ENCODE assay signal across 21 cellular contexts in the genomic region with DNA sequence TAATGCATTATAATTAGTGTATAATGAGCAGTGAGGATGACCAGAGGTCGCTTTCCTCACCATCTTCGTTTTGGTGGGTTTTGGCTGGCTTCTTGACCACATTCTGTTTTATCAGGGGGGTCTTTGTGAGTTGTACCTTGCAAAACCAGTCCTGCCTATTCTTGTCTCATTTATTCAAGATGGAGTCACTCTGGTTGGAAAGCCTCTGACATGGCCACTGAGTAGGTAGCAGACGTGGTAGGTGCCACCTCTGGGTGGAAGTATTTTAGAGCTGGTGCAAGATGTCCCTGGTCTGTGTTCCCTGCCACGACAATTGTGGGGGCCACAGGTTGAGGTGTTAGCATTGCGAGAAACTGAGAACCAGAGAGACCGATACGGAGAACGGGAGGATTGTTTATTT.
A peak's percentile ranks its signal among the peaks of the same experiment; 100 is the strongest.
DNase-seq lines count a peak whose midpoint lies in the region; ATAC-seq, FAIRE-seq and TF ChIP-seq lines count a peak whose summit lies in the region.
"Had no signal": no experiment of that assay in that cellular context is flagged by ENCODE, and none has a peak within 500 bp of the region (broad histone marks: within the 10 kb centered on the region; RNA-seq: fewer than 3 reads in every experiment).

No MANE protein-coding gene starts in this region.

- H3K27me3 ChIP-seq in ACC112 (ENCODE audit: insufficient read depth, low read length) (no peaks in the 10 kb centered on the region), IMR-90 (ENCODE audit: control insufficient read depth, insufficient read depth, low read length) (no peaks in the 10 kb centered on the region), bronchial epithelial cell (ENCODE audit: control insufficient read depth, insufficient read depth, low read length) (no peaks in the 10 kb centered on the region), mesenchymal stem cell (ENCODE audit: control insufficient read depth in 1 of 2, insufficient read depth in 1 of 2, low read length in 2 of 2) (no peaks in the 10 kb centered on the region), right atrium auricular region (no peaks in the 10 kb centered on the region)
- H3K27me3 ChIP-seq: MG63 had no signal

- intact Hi-C loops in IMR-90 (cut with micrococcal nuclease): no loop called here
- intact Hi-C loops in left colon (cut with DNase I, micrococcal nuclease): no loop called here

- no peak overlapping the region for H3K4ac ChIP-seq in IMR-90 (ENCODE audit: low read depth, low read length)
- H3K4ac ChIP-seq in mesenchymal stem cell (ENCODE audit: low read depth in 1 of 2, low read length in 2 of 2): peak overlapping the region in 1 of 2 experiments; percentile 24

- H3K23ac ChIP-seq in IMR-90 (ENCODE audit: low read depth, low read length): no peak overlapping the region
- no peak overlapping the region for H3K23ac ChIP-seq in mesenchymal stem cell (ENCODE audit: low read length in 2 of 2)

- no peak overlapping the region for H2AK9ac ChIP-seq in IMR-90 (replicated peaks; ENCODE audit: low read depth, low read length, poor library complexity)

- no peaks in the 10 kb centered on the region; the same call in 1 of the 2 replicates for H3K9me1 ChIP-seq in IMR-90 (ENCODE audit: insufficient read depth, low read length)

- peak; percentile 32 for FAIRE-seq in bronchial epithelial cell (lab: Jason Lieb, UNC)

- H3K27ac ChIP-seq in ACC112 (ENCODE audit: low read depth, low read length) (peak overlapping the region; percentile 68), IMR-90 (ENCODE audit: insufficient read depth, low read length) (no peak overlapping the region), mesenchymal stem cell (ENCODE audit: low read length, poor library complexity, severe bottlenecking) (peak overlapping the region; percentile 92), right atrium auricular region (no peak overlapping the region)
- H3K27ac ChIP-seq: HL-60, SK-N-MC had no signal

- CTCF ChIA-PET in IMR-90 (lab: Yijun Ruan, JAX): no interaction called here

- POLR2A ChIA-PET in IMR-90 (lab: Charles Lee; ENCODE audit: unreplicated experiment): no interaction called here

- H3K4me3 ChIP-seq in ACC112 (ENCODE audit: low read depth, low read length) (no peak overlapping the region), IMR-90 (ENCODE audit: insufficient read depth, low read depth, low read length) (no peak overlapping the region), bronchial epithelial cell (ENCODE audit: low read depth, low read length) (no peak overlapping the region), mesenchymal stem cell (ENCODE audit: insufficient read depth in 1 of 2, low read depth in 1 of 2, low read length in 2 of 2) (no peak overlapping the region), right atrium auricular region (no peak overlapping the region)
- H3K4me3 ChIP-seq: HAP-1, MG63, SK-N-MC had no signal

- H2AFZ ChIP-seq in ACC112 (ENCODE audit: low read length, unreplicated experiment): no peak overlapping the region
- no peak overlapping the region for H2AFZ ChIP-seq in IMR-90 (replicated peaks; ENCODE audit: low read length, poor library complexity)
- H2AFZ ChIP-seq in mesenchymal stem cell (ENCODE audit: low read depth, low read length): no peak overlapping the region

- no peak overlapping the region for H2BK20ac ChIP-seq in IMR-90 (ENCODE audit: low read depth, low read length)

- ATAC-seq in IMR-90 (ENCODE audit: low read depth) (no peak), left colon (no peak)
- ATAC-seq in stimulated activated naive B cell treated with anti-CD40 and anti-IgM and Interleukin-4, amounts not matched to agents 10 μg/mL and 1 μg/mL and 100 μg/mL, for 72 hours (replicated peaks): no peak
- ATAC-seq: Panc1, Right ventricle myocardium inferior had no signal

- H3K9ac ChIP-seq in IMR-90 (ENCODE audit: low read depth, low read length) (no peak overlapping the region), mesenchymal stem cell (ENCODE audit: low read length) (peak overlapping the region; percentile 12)

- H3K4me3 Mint-ChIP-seq in stimulated activated naive B cell treated with anti-CD40 and anti-IgM and Interleukin-4, amounts not matched to agents 10 μg/mL and 1 μg/mL and 100 μg/mL, for 72 hours: no peak overlapping the region
- H3K4me3 Mint-ChIP-seq: CD14-positive monocyte had no signal

- H3K9me3 ChIP-seq in IMR-90 (ENCODE audit: control insufficient read depth, insufficient read depth, low read length) (no peaks in the 10 kb centered on the region), mesenchymal stem cell (ENCODE audit: control insufficient read depth, low read length) (peaks cover 8% of the 10 kb centered on the region), right atrium auricular region (no peaks in the 10 kb centered on the region)
- H3K9me3 ChIP-seq: MG63 had no signal

- H2AK5ac ChIP-seq in IMR-90 (ENCODE audit: low read depth, low read length): 0 out of 2 replicates have a peak overlapping the region, but pooled peaks have one; percentile 0
- H2AK5ac ChIP-seq in mesenchymal stem cell (ENCODE audit: low read length, severe bottlenecking): peak overlapping the region; percentile 90

- H3K27me3 Mint-ChIP-seq in stimulated activated naive B cell treated with anti-CD40 and anti-IgM and Interleukin-4, amounts not matched to agents 10 μg/mL and 1 μg/mL and 100 μg/mL, for 72 hours: peaks cover 12 to 13% of the 10 kb centered on the region in 2 donors

- H3K14ac ChIP-seq in IMR-90 (replicated peaks; ENCODE audit: low read depth, low read length): no peak overlapping the region
- no peak overlapping the region for H3K14ac ChIP-seq in mesenchymal stem cell (ENCODE audit: low read length in 2 of 2)

- H3K79me2 ChIP-seq in ACC112 (ENCODE audit: control insufficient read depth, insufficient read depth, low read length, unreplicated experiment): no peaks in the 10 kb centered on the region

- H3K79me1 ChIP-seq in IMR-90 (ENCODE audit: low read depth in 1 of 2, low read length in 2 of 2) (no peaks in the 10 kb centered on the region), mesenchymal stem cell (replicated peaks; ENCODE audit: low read length, poor library complexity, severe bottlenecking) (no peaks in the 10 kb centered on the region)

- peaks cover 3% of the 10 kb centered on the region for H3K4me1 ChIP-seq in ACC112 (ENCODE audit: control insufficient read depth, insufficient read depth, low read length, unreplicated experiment)
- H3K4me1 ChIP-seq in IMR-90 (ENCODE audit: control insufficient read depth, insufficient read depth, low read length): peaks cover 3% of the 10 kb centered on the region; the same call in 1 of the 2 replicates
- H3K4me1 ChIP-seq in mesenchymal stem cell (ENCODE audit: control insufficient read depth, insufficient read depth, low read depth, low read length): peaks cover 31% of the 10 kb centered on the region
- no peaks in the 10 kb centered on the region for H3K4me1 ChIP-seq in right atrium auricular region

- no peak overlapping the region for H3K56ac ChIP-seq in IMR-90 (ENCODE audit: extremely low read depth, insufficient read depth, low read length)

- H2BK12ac ChIP-seq in mesenchymal stem cell (ENCODE audit: low read length in 2 of 2): peak overlapping the region in 1 of 2 experiments; percentile 67

- in situ Hi-C loops in IMR-90 (cut with MboI; ENCODE audit: low sequenced_read_pairs): no loop called here

- no peaks in the 10 kb centered on the region for H4K20me1 ChIP-seq in IMR-90 (ENCODE audit: insufficient read depth, low read length)

- H4K5ac ChIP-seq in IMR-90 (ENCODE audit: low read depth, low read length): no peak overlapping the region

- TF ChIP-seq CTCF in IMR-90 (conservative IDR thresholded peaks at IDR 0.05; ENCODE audit: low read depth, low read length) (no peak), bronchial epithelial cell (IDR thresholded peaks at IDR 0.05; ENCODE audit: insufficient read depth, low read length, severe bottlenecking) (no peak), right atrium auricular region (IDR thresholded peaks at IDR 0.05) (no peak)

- peaks cover 9 to 16% of the 10 kb centered on the region in 2 donors for H3K4me1 Mint-ChIP-seq in stimulated activated naive B cell treated with anti-CD40 and anti-IgM and Interleukin-4, amounts not matched to agents 10 μg/mL and 1 μg/mL and 100 μg/mL, for 72 hours

- DNase-seq in IMR-90 (no peak), bronchial epithelial cell (ENCODE audit: low read depth) (no peak), mesenchymal stem cell (no peak), left colon (no peak), right atrium auricular region (ENCODE audit: low spot score) (no peak), Ammon's horn (ENCODE audit: low spot score) (no peak)
- no peak for DNase-seq in stimulated activated naive B cell treated with anti-CD40 and anti-IgM and Interleukin-4, amounts not matched to agents 10 μg/mL and 1 μg/mL and 100 μg/mL, for 72 hours
- DNase-seq: DMS153, MG63, NCI-H1105 treated with DMSO at 0.1 percent for 48 hours, NCI-H1694 treated with DMSO at 0.1 percent for 48 hours, NCI-H2107, NCI-H2227 treated with DMSO at 0.1 percent for 48 hours, NCI-H524 had no signal

- peaks cover 0 to 1% of the 10 kb centered on the region in 2 donors for H3K9me3 Mint-ChIP-seq in stimulated activated naive B cell treated with anti-CD40 and anti-IgM and Interleukin-4, amounts not matched to agents 10 μg/mL and 1 μg/mL and 100 μg/mL, for 72 hours

- no peak for TF ChIP-seq RAD21 in IMR-90 (IDR thresholded peaks at IDR 0.05; ENCODE audit: low read length)

- H3K27ac Mint-ChIP-seq in stimulated activated naive B cell treated with anti-CD40 and anti-IgM and Interleukin-4, amounts not matched to agents 10 μg/mL and 1 μg/mL and 100 μg/mL, for 72 hours: no peak overlapping the region

- H2BK15ac ChIP-seq in IMR-90 (ENCODE audit: low read depth, low read length) (no peak overlapping the region), mesenchymal stem cell (ENCODE audit: low read depth, poor library complexity, severe bottlenecking) (no peak overlapping the region)

- H3K36me3 ChIP-seq in ACC112 (ENCODE audit: insufficient read depth, low read length) (no peaks in the 10 kb centered on the region), IMR-90 (ENCODE audit: control insufficient read depth, insufficient read depth, low read length) (no peaks in the 10 kb centered on the region), bronchial epithelial cell (ENCODE audit: control insufficient read depth, insufficient read depth, low read length) (no peaks in the 10 kb centered on the region), mesenchymal stem cell (ENCODE audit: control insufficient read depth in 1 of 2, insufficient read depth in 2 of 2, low read depth in 1 of 2, low read length in 2 of 2) (no peaks in the 10 kb centered on the region), right atrium auricular region (no peaks in the 10 kb centered on the region)
- H3K36me3 ChIP-seq: HAP-1, MG63 had no signal

- H4K8ac ChIP-seq in IMR-90 (ENCODE audit: low read depth in 2 of 2, low read length in 2 of 2) (no peak overlapping the region), mesenchymal stem cell (ENCODE audit: low read length) (no peak overlapping the region)

- H2BK5ac ChIP-seq in IMR-90 (ENCODE audit: low read depth, low read length, poor library complexity, severe bottlenecking): no peak overlapping the region
- H2BK5ac ChIP-seq in mesenchymal stem cell (ENCODE audit: low read depth, low read length, poor library complexity, severe bottlenecking): peak overlapping the region; percentile 53

- H3K4me2 ChIP-seq in IMR-90 (ENCODE audit: low read depth, low read length) (no peak overlapping the region), mesenchymal stem cell (ENCODE audit: low read length, poor library complexity, severe bottlenecking) (no peak overlapping the region)

- no peak overlapping the region for H3K18ac ChIP-seq in IMR-90 (ENCODE audit: low read depth, low read length)
- H3K18ac ChIP-seq in mesenchymal stem cell (ENCODE audit: low read depth in 1 of 2, low read length in 2 of 2): no peak overlapping the region

- 100% methylated on average over 2 of the region's 8 CpGs; no CpG with 5 or more reads in 1 of the 2 experiments for WGBS in IMR-90 (ENCODE audit: extremely low coverage in 2 of 2, insufficient read length in 1 of 2), 2 experiments
- WGBS in mesenchymal stem cell: 89% methylated on average over 8 of the region's 8 CpGs

- TF ChIP-seq POLR2A in IMR-90 (IDR thresholded peaks at IDR 0.05; ENCODE audit: low read depth, low read length): no peak

- dilution Hi-C loops in IMR-90 (cut with HindIII; ENCODE audit: low sequenced_read_pairs, unreplicated experiment): no loop called here

- H2BK120ac ChIP-seq in IMR-90 (ENCODE audit: low read depth, low read length): 0 out of 2 replicates have a peak overlapping the region, but pooled peaks have one; percentile 53
- no peak overlapping the region for H2BK120ac ChIP-seq in mesenchymal stem cell (ENCODE audit: low read depth, low read length)

- H4K91ac ChIP-seq in IMR-90 (ENCODE audit: insufficient read depth, low read depth, low read length): no peak overlapping the region
- no peak overlapping the region for H4K91ac ChIP-seq in mesenchymal stem cell (ENCODE audit: low read length)

- H3K36me3 Mint-ChIP-seq in stimulated activated naive B cell treated with anti-CD40 and anti-IgM and Interleukin-4, amounts not matched to agents 10 μg/mL and 1 μg/mL and 100 μg/mL, for 72 hours: no peaks in the 10 kb centered on the region
- H3K36me3 Mint-ChIP-seq: CD14-positive monocyte had no signal

- no TSS peak for BruUV-seq in IMR-90 (replicated peaks; lab: Mats Ljungman, UMichigan)

Comparison
In these comparisons a context has a peak if more than half of its experiments do, and no peak if none do; other contexts are left out.
1. H3K27ac ChIP-seq: peak in ACC112 (single experiment) and mesenchymal stem cell (single experiment); none in IMR-90 (single experiment) and right atrium auricular region (0 of 2).